Comparison of ENCODE assay signal across 24 cellular contexts in genomic region chr13:113964251-113964995, GRCh38. TPM values are rescaled to one million over a fixed set of nuclear protein-coding genes. Genes with fewer than 3 reads are reported as not detected.
DNase-seq lines count a peak whose midpoint lies in the region; ATAC-seq, FAIRE-seq and TF ChIP-seq lines count a peak whose summit lies in the region.
"Had no signal": no experiment of that assay in that cellular context is flagged by ENCODE, and none has a peak within 500 bp of the region (broad histone marks: within the 10 kb centered on the region; RNA-seq: fewer than 3 reads in every experiment).

No MANE protein-coding gene starts in this region.

- H3K4me1 ChIP-seq in heart left ventricle, result no peaks in the 10 kb centered on the region
- peaks cover 9% of the 10 kb centered on the region for H3K4me1 ChIP-seq in left ventricle myocardium inferior
- H3K4me1 ChIP-seq: HAP-1, SJCRH30 had no signal

- 90 to 95% (median 93%) methylated on average over 21 of the region's 21 CpGs for WGBS in heart left ventricle, 4 donors

- DNase-seq in heart left ventricle (peak in 3 of 5 donors; percentile 10 to 51 (median 16)), cardiac septum (ENCODE audit: low spot score) (no peak), left ventricle myocardium inferior (peak; percentile 4), posterior vena cava (ENCODE audit: low spot score) (peak; percentile 49), GM12892 (ENCODE audit: insufficient read length) (no peak)
- DNase-seq in stimulated activated CD4-positive, alpha-beta T cell treated with anti-CD3 and anti-CD28 coated beads, Interleukin-2, amount 100 ng/mL, for 48 hours, result no peak
- DNase-seq: AML-193, KG1, NCI-H1092, NCI-H1436, NCI-H187 treated with DMSO at 0.1 percent for 48 hours, NCI-H2227 treated with DMSO at 0.1 percent for 48 hours, NCI-H510A, NCI-H748 treated with DMSO at 0.1 percent for 48 hours, SJCRH30 had no signal

- ATAC-seq in heart left ventricle (no peak), HG03457 (IDR thresholded peaks at IDR 0.05; ENCODE audit: unreplicated experiment) (no peak)
- ATAC-seq: GM23338 had no signal

- H3K9me3 ChIP-seq in heart left ventricle (peaks cover 0 to 14% (median 4%) of the 10 kb centered on the region in 12 donors), left ventricle myocardium inferior (replicated peaks) (peaks cover 12% of the 10 kb centered on the region)

- H3K4me3 ChIP-seq in heart left ventricle (no peak overlapping the region), left ventricle myocardium inferior (no peak overlapping the region)
- H3K4me3 ChIP-seq: GM23338, HAP-1, SJCRH30 had no signal

- H3K36me3 ChIP-seq in heart left ventricle (no peaks in the 10 kb centered on the region), left ventricle myocardium inferior (no peaks in the 10 kb centered on the region)
- H3K36me3 ChIP-seq: HAP-1, SJCRH30 had no signal

- no peaks in the 10 kb centered on the region for H3K27me3 ChIP-seq in heart left ventricle
- H3K27me3 ChIP-seq in left ventricle myocardium inferior (ENCODE audit: low read depth), result no peaks in the 10 kb centered on the region
- H3K27me3 ChIP-seq: SJCRH30 had no signal

- intact Hi-C loops in heart left ventricle (cut with DNase I) (no loop called here), cardiac septum (cut with DNase I) (no loop called here), left ventricle myocardium inferior (cut with micrococcal nuclease) (no loop called here), posterior vena cava (cut with DNase I) (no loop called here)

- TF ChIP-seq CTCF in heart left ventricle (IDR thresholded peaks at IDR 0.05) (no peak), left ventricle myocardium inferior (IDR thresholded peaks at IDR 0.05; ENCODE audit: borderline replicate concordance) (no peak)

- FAIRE-seq in GM12892 (lab: Jason Lieb, UNC), result no peak
- FAIRE-seq: G401.6, GM18507 had no signal

- no peak overlapping the region for H3K27ac ChIP-seq in heart left ventricle
- no peak overlapping the region for H3K27ac ChIP-seq in left ventricle myocardium inferior (replicated peaks)
- H3K27ac ChIP-seq: C4-2B, HL-60, RWPE1, SJCRH30 had no signal

- TF ChIP-seq POLR2A in heart left ventricle (IDR thresholded peaks at IDR 0.05) (no peak), GM12892 (IDR thresholded peaks at IDR 0.05; ENCODE audit: low read depth, low read length) (no peak)

RNA-seq across cellular contexts. Expression of gene C13orf46, which starts 9.5 kb away (rescaled TPM):
- total RNA-seq in heart left ventricle (1 to 10 TPM in 1 of 9 donors, under 1 TPM in 7, not detected in 1; 0.07 to 3.1 (median 0.43) TPM), cardiac septum (0.40 TPM), left ventricle myocardium inferior (0.33 TPM), posterior vena cava (1 to 10 TPM; 1.2 to 1.9 TPM)
- polyA plus RNA-seq in heart left ventricle, result under 1 TPM; 0.15 to 0.18 TPM
- polyA plus RNA-seq in GM12892 (2012; ENCODE audit: missing spikeins), result 0.08 TPM
- total RNA-seq: Daoy had no signal

Comparison
In these comparisons a context has a peak if more than half of its experiments do, and no peak if none do; other contexts are left out.
1. DNase-seq: peak in heart left ventricle (3 of 5), left ventricle myocardium inferior (single experiment) and posterior vena cava (single experiment); none in cardiac septum (single experiment), stimulated activated CD4-positive, alpha-beta T cell treated with anti-CD3 and anti-CD28 coated beads, Interleukin-2, amount 100 ng/mL, for 48 hours (0 of 2) and GM12892 (single experiment).